8 cellular contexts compared by ENCODE assay signal in genomic region chr15:71114887-71115566, GRCh38. TPM values are rescaled to one million over a fixed set of nuclear protein-coding genes. Genes with fewer than 3 reads are reported as not detected.
DNase-seq lines count a peak whose midpoint lies in the region; ATAC-seq, FAIRE-seq and TF ChIP-seq lines count a peak whose summit lies in the region.

Gene THSD4, plus strand, starts transcription at chr15:71115471.

- peak within 1 kb of the TSS; percentile 92 for H3K9ac ChIP-seq in keratinocyte (ENCODE audit: control insufficient read depth, extremely low read depth, insufficient read depth, low read length)

- peaks cover 6% of the 10 kb centered on the region for H3K4me1 Mint-ChIP-seq in central memory CD8-positive, alpha-beta T cell

- H3K4me1 ChIP-seq in HAP-1 (0 out of 2 replicates have a peak, but pooled peaks cover 5% of the 10 kb centered on the region), keratinocyte (ENCODE audit: control insufficient read depth, extremely low read depth, insufficient read depth, low read length) (peaks cover 38% of the 10 kb centered on the region)

- H3K36me3 ChIP-seq in HAP-1 (replicated peaks) (no peaks in the 10 kb centered on the region), WERI-Rb-1 (no peaks in the 10 kb centered on the region), keratinocyte (ENCODE audit: control insufficient read depth in 2 of 2, extremely low read depth in 1 of 2, insufficient read depth in 2 of 2, low read length in 2 of 2) (peaks cover 2 to 18% of the 10 kb centered on the region in 2 experiments)

- H3K27me3 ChIP-seq in HAP-1 (ENCODE audit: low read depth) (no peaks in the 10 kb centered on the region), WERI-Rb-1 (ENCODE audit: insufficient read depth, low read depth, severe bottlenecking) (no peaks in the 10 kb centered on the region), keratinocyte (ENCODE audit: control insufficient read depth, extremely low read depth, insufficient read depth, low read length) (no peaks in the 10 kb centered on the region)

- peak within 1 kb of the TSS; percentile 18 for H2AFZ ChIP-seq in keratinocyte (ENCODE audit: control insufficient read depth, low read length)

- H3K27ac Mint-ChIP-seq in central memory CD8-positive, alpha-beta T cell (ENCODE audit: low read depth), result no peak within 1 kb of the TSS

- H3K36me3 Mint-ChIP-seq in central memory CD8-positive, alpha-beta T cell (ENCODE audit: insufficient read depth), result peaks cover 4% of the 10 kb centered on the region

- H3K9me1 ChIP-seq in keratinocyte (ENCODE audit: control insufficient read depth, extremely low read depth, insufficient read depth, low read length), result peaks cover 4% of the 10 kb centered on the region

- no peak for FAIRE-seq in keratinocyte (lab: Jason Lieb, UNC)

- H4K20me1 ChIP-seq in keratinocyte (ENCODE audit: control insufficient read depth, extremely low read depth, insufficient read depth, low read length), result no peaks in the 10 kb centered on the region

- H3K27me3 Mint-ChIP-seq in central memory CD8-positive, alpha-beta T cell, result peaks cover 71% of the 10 kb centered on the region

- peak; percentile 52 for ATAC-seq in central memory CD8-positive, alpha-beta T cell (replicated peaks; ENCODE audit: extremely low read depth, poor library complexity, severe bottlenecking)
- ATAC-seq in GM21786 (IDR thresholded peaks at IDR 0.05; ENCODE audit: unreplicated experiment), result no peak

- H3K79me2 ChIP-seq in keratinocyte (ENCODE audit: control insufficient read depth, insufficient read depth, low read length), result peaks cover 43% of the 10 kb centered on the region

- no peak within 1 kb of the TSS for H3K27ac ChIP-seq in WERI-Rb-1
- peak within 1 kb of the TSS; percentile 79 for H3K27ac ChIP-seq in keratinocyte (ENCODE audit: control insufficient read depth, insufficient read depth, low read length)

- H3K4me2 ChIP-seq in keratinocyte (ENCODE audit: control insufficient read depth, extremely low read depth, insufficient read depth, low read depth, low read length), result peak within 1 kb of the TSS; percentile 89

- H3K9me3 ChIP-seq in HAP-1 (no peaks in the 10 kb centered on the region), WERI-Rb-1 (ENCODE audit: severe bottlenecking) (no peaks in the 10 kb centered on the region), keratinocyte (ENCODE audit: control insufficient read depth, low read depth, low read length) (no peaks in the 10 kb centered on the region)

- in situ Hi-C loops in HAP-1 (cut with MboI; ENCODE audit: low sequenced_read_pairs), result loop anchor here (5.0 kb wide), 1 partner anchor 327 kb away; no protein-coding TSS in a partner anchor

- H3K4me3 ChIP-seq in HAP-1 (peak within 1 kb of the TSS; percentile 57), WERI-Rb-1 (ENCODE audit: low read depth, low read length) (peak within 1 kb of the TSS; percentile 51), keratinocyte (ENCODE audit: control insufficient read depth in 2 of 3, extremely low read depth in 1 of 3, insufficient read depth in 2 of 3, low read depth in 1 of 3, low read length in 3 of 3) (peak within 1 kb of the TSS; percentile 74 to 89 (median 80))

- peak; percentile 82 for DNase-seq in Daoy (ENCODE audit: low read depth)
- DNase-seq in HAP-1 (ENCODE audit: low spot score in 2 of 2), result peak; percentile 94
- DNase-seq in NCI-H1048 (lab: John Stamatoyannopoulos, UW), result peak; percentile 70
- peak; percentile 83 for DNase-seq in WERI-Rb-1
- DNase-seq in central memory CD8-positive, alpha-beta T cell (ENCODE audit: low spot score in 2 of 2), result peak; percentile 22 to 25
- peak; percentile 76 for DNase-seq in keratinocyte (ENCODE audit: low read depth, low spot score)
- DNase-seq in stimulated activated CD4-positive, alpha-beta T cell treated with anti-CD3 and anti-CD28 coated beads, Interleukin-1b, Interleukin-23, amount 100 ng/mL, for 4 hours (ENCODE audit: low read depth in 2 of 2), result peak; percentile 19 to 49

- TF ChIP-seq CTCF in WERI-Rb-1 (IDR thresholded peaks at IDR 0.05; ENCODE audit: low read depth, low read length), result peak; percentile 85
- TF ChIP-seq CTCF in keratinocyte (optimal IDR thresholded peaks at IDR 0.05 in 1 of 3, IDR thresholded peaks at IDR 0.05 in 1 of 3, conservative IDR thresholded peaks at IDR 0.05 in 1 of 3; ENCODE audit: extremely low read depth in 1 of 3, insufficient read depth in 2 of 3, low read length in 3 of 3), result peak; percentile 75 to 97 (median 77)

- dilution Hi-C loops in keratinocyte (cut with MboI; ENCODE audit: extremely low pct_ligation_motif_present, low sequenced_read_pairs), result no loop called here

- no peaks in the 10 kb centered on the region for H3K9me3 Mint-ChIP-seq in central memory CD8-positive, alpha-beta T cell

- peak within 1 kb of the TSS; percentile 59 for H3K4me3 Mint-ChIP-seq in central memory CD8-positive, alpha-beta T cell

RNA-seq across cellular contexts. Expression of gene THSD4, which starts in this region (rescaled TPM):
- 3.4 and 5.4 TPM in 2 replicates for total RNA-seq in Daoy (2014; rRNA removed; shearing (Covaris generic))
- 24.5 to 37.0 TPM (median 25.3 TPM) in 3 replicates for polyA plus RNA-seq in keratinocyte
- 17.6 TPM for polyA plus RNA-seq in keratinocyte (2011; ENCODE audit: low read depth)
- 15.4 and 18.0 TPM in 2 replicates for polyA plus RNA-seq in keratinocyte (2011; cell fraction: cytosol; rRNA removed)
- polyA plus RNA-seq in keratinocyte (2011; cell fraction: nucleus; rRNA removed), result 110 and 134 TPM in 2 replicates
- 20.1 and 59.2 TPM in 2 replicates for polyA plus RNA-seq in keratinocyte (2012; ENCODE audit: low replicate concordance)
- 60.2 to 89.9 TPM (median 67.0 TPM) in 3 replicates for polyA minus RNA-seq in keratinocyte
- 49.9 TPM for polyA minus RNA-seq in keratinocyte (2011; cell fraction: cytosol; rRNA and poly(A)+ RNA removed)
- 173 and 249 TPM in 2 replicates for polyA minus RNA-seq in keratinocyte (2011; cell fraction: nucleus; rRNA and poly(A)+ RNA removed)

Comparison
In these comparisons a context has a peak if more than half of its experiments do, and no peak if none do; other contexts are left out.
1. DNase-seq: peak in every context shown above with its lines; median percentile 94 in HAP-1; 83 in WERI-Rb-1; 82 in Daoy; 76 in keratinocyte; 70 in NCI-H1048; 34 in stimulated activated CD4-positive, alpha-beta T cell treated with anti-CD3 and anti-CD28 coated beads, Interleukin-1b, Interleukin-23, amount 100 ng/mL, for 4 hours; 24 in central memory CD8-positive, alpha-beta T cell.